1 cellular context compared by ENCODE assay signal in genomic region chr12:101407054-101407437, GRCh38.
A peak's percentile ranks its signal among the peaks of the same experiment; 100 is the strongest.
TF ChIP-seq lines count a peak whose summit lies in the region.

No MANE protein-coding gene starts in this region.

TF ChIP-seq in HepG2, 621 proteins besides CTCF, POLR2A, EP300 and RAD21:
- TF ChIP-seq ZNF512 (CRISPR knock-in tag; IDR thresholded peaks at IDR 0.05) (no peak), PRDM10 (CRISPR knock-in tag; IDR thresholded peaks at IDR 0.05; ENCODE audit: low read depth) (0 out of 2 replicates have a peak, but pooled peaks have one; percentile 10), ZNF737 (CRISPR knock-in tag; IDR thresholded peaks at IDR 0.05; ENCODE audit: borderline replicate concordance) (no peak), MAX (IDR thresholded peaks at IDR 0.05) (no peak), ZNF12 (CRISPR knock-in tag; IDR thresholded peaks at IDR 0.05) (no peak), ZNF552 (CRISPR knock-in tag; IDR thresholded peaks at IDR 0.05; ENCODE audit: borderline replicate concordance) (no peak), MTERF4 (CRISPR knock-in tag; IDR thresholded peaks at IDR 0.05) (no peak), ZNF891 (CRISPR knock-in tag; IDR thresholded peaks at IDR 0.05) (no peak), ZNF780A (CRISPR knock-in tag; IDR thresholded peaks at IDR 0.05) (0 out of 2 replicates have a peak, but pooled peaks have one; percentile 12), ZKSCAN1 (IDR thresholded peaks at IDR 0.05; ENCODE audit: low read length) (no peak), ZNF816 (CRISPR knock-in tag; IDR thresholded peaks at IDR 0.05; ENCODE audit: borderline replicate concordance) (no peak), SNAPC4 (CRISPR knock-in tag; IDR thresholded peaks at IDR 0.05) (no peak), ZNF878 (CRISPR knock-in tag; IDR thresholded peaks at IDR 0.05) (no peak), ZFYVE20 (CRISPR knock-in tag; IDR thresholded peaks at IDR 0.05; ENCODE audit: borderline replicate concordance, low read depth) (no peak), SCMH1 (CRISPR knock-in tag; IDR thresholded peaks at IDR 0.05; ENCODE audit: borderline replicate concordance) (no peak), GFI1 (CRISPR knock-in tag; IDR thresholded peaks at IDR 0.05; ENCODE audit: borderline replicate concordance) (no peak), SMARCC2 (IDR thresholded peaks at IDR 0.05) (no peak), KDM6A (CRISPR knock-in tag; IDR thresholded peaks at IDR 0.05; ENCODE audit: low read depth) (no peak), ZNF598 (CRISPR knock-in tag; IDR thresholded peaks at IDR 0.05; ENCODE audit: borderline replicate concordance) (peak; percentile 7; the same call in 1 of the 2 replicates), ELF4 (CRISPR knock-in tag; IDR thresholded peaks at IDR 0.05; ENCODE audit: borderline replicate concordance) (no peak), ZNF33A (CRISPR knock-in tag; IDR thresholded peaks at IDR 0.05; ENCODE audit: borderline replicate concordance) (no peak), ZSCAN21 (CRISPR knock-in tag; IDR thresholded peaks at IDR 0.05; ENCODE audit: borderline replicate concordance) (no peak), NCOA1 (CRISPR knock-in tag; IDR thresholded peaks at IDR 0.05) (0 out of 2 replicates have a peak, but pooled peaks have one; percentile 6), ZNF766 (CRISPR knock-in tag; IDR thresholded peaks at IDR 0.05; ENCODE audit: borderline replicate concordance) (peak; percentile 33; the same call in 1 of the 2 replicates)
TF ChIP-seq in HepG2: peak in this region for 5.
